Comparison of ENCODE assay signal across 15 cellular contexts in the genomic region with DNA sequence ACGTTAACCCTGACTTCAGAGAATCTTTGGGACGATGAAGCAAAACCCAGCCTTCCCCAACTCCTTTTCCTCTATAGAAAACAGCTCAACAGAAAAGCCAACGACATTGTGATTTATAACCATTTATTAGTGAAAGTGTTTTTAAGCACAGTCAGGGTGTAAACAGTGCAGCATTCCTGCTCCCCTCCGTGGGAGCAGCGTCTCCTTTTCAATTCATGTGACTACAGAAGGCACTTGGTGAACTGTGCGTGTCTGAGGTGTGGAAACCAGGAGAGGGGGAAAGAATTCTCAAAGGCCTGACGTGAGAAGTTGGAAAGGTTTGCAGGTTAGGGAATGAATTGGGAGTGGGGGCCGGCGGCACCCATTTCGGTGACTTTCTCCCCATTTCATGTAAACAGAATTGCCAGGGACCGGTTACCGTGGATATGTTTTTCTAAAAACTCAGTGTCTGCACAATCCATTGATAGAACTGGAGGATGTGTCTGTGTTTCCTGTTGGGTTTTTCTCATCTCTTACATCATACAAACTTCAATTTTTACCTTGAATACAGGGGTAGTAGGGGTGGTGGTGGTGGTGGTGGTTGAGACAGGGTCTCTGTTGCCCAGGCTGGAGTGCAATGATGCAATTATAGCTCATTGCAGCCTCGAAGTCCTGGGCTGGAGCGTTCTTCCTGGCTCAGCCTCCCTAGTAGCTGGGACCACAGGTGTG. TPM values are rescaled to one million over a fixed set of nuclear protein-coding genes. Genes with fewer than 3 reads are reported as not detected.
A peak's percentile ranks its signal among the peaks of the same experiment; 100 is the strongest.
DNase-seq lines count a peak whose midpoint lies in the region; ATAC-seq and TF ChIP-seq lines count a peak whose summit lies in the region.
"Had no signal": no experiment of that assay in that cellular context is flagged by ENCODE, and none has a peak within 500 bp of the region (broad histone marks: within the 10 kb centered on the region; RNA-seq: fewer than 3 reads in every experiment).

No MANE protein-coding gene starts in this region.

- intact Hi-C loops in CD8-positive, alpha-beta T cell (cut with DNase I, micrococcal nuclease): loop anchor here (5.0 to 10.0 kb wide), 4 partner anchors 61 to 628 kb away; a partner anchor contains a TSS

- no peaks in the 10 kb centered on the region for H3K4me1 ChIP-seq in CD8-positive, alpha-beta T cell (ENCODE audit: insufficient read depth, low read length)
- peaks cover 10 to 14% of the 10 kb centered on the region in 2 experiments for H3K4me1 ChIP-seq in neutrophil (ENCODE audit: control insufficient read depth in 1 of 2, insufficient read depth in 1 of 2, low read depth in 1 of 2, low read length in 1 of 2)

- peaks cover 16% of the 10 kb centered on the region for H3K4me1 Mint-ChIP-seq in CD8-positive, alpha-beta T cell (ENCODE audit: low read depth)

- POLR2A ChIA-PET in CD8-positive, alpha-beta T cell (lab: Charles Lee): interaction anchor here (0.8 kb wide), 1 partner anchor 276 kb away, joined by 3 read pairs; no protein-coding TSS in a partner anchor
- POLR2A ChIA-PET in RWPE1 (lab: Yijun Ruan, JAX; ENCODE audit: low non-redundant PET): no interaction called here

- peaks cover 26% of the 10 kb centered on the region for H3K36me3 ChIP-seq in CD8-positive, alpha-beta T cell (ENCODE audit: insufficient read depth, low read length)
- H3K36me3 ChIP-seq in neutrophil: peaks cover 92% of the 10 kb centered on the region

- no peaks in the 10 kb centered on the region for H3K9me3 ChIP-seq in CD8-positive, alpha-beta T cell (ENCODE audit: low read length)
- no peaks in the 10 kb centered on the region for H3K9me3 ChIP-seq in neutrophil

- H3K27me3 ChIP-seq in CD8-positive, alpha-beta T cell (ENCODE audit: insufficient read depth, low read length): no peaks in the 10 kb centered on the region
- H3K27me3 ChIP-seq in neutrophil: no peaks in the 10 kb centered on the region
- H3K27me3 ChIP-seq: dorsolateral prefrontal cortex had no signal

- no peaks in the 10 kb centered on the region for H3K27me3 Mint-ChIP-seq in CD8-positive, alpha-beta T cell (ENCODE audit: low read depth)

- ATAC-seq in CD8-positive, alpha-beta T cell: no peak
- ATAC-seq in GM21717 (IDR thresholded peaks at IDR 0.05; ENCODE audit: unreplicated experiment) (no peak), HG03432 (IDR thresholded peaks at IDR 0.05; ENCODE audit: unreplicated experiment) (no peak)

- peaks cover 68% of the 10 kb centered on the region for H3K36me3 Mint-ChIP-seq in CD8-positive, alpha-beta T cell

- H3K4me3 ChIP-seq in CD8-positive, alpha-beta T cell (ENCODE audit: low read depth, low read length): no peak overlapping the region
- H3K4me3 ChIP-seq in choroid plexus epithelial cell (ENCODE audit: low read depth, low read length) (no peak overlapping the region), neutrophil (ENCODE audit: low read depth in 1 of 2, low read length in 1 of 2) (no peak overlapping the region)
- H3K4me3 ChIP-seq: dorsolateral prefrontal cortex, GM23248 had no signal

- no peak overlapping the region for H3K4me3 Mint-ChIP-seq in CD8-positive, alpha-beta T cell

- CTCF ChIA-PET in CD8-positive, alpha-beta T cell (lab: Charles Lee): interaction anchor here (0.7 to 4.3 kb wide), 10 partner anchors 8 to 275 kb away, joined by 3 to 35 read pairs (median 4); no protein-coding TSS in a partner anchor
- CTCF ChIA-PET in RWPE1 (lab: Yijun Ruan, JAX): interaction anchor here (0.6 to 0.9 kb wide), 3 partner anchors 12 to 78 kb away, joined by 3 to 4 read pairs (median 3); no protein-coding TSS in a partner anchor

- DNase-seq in CD8-positive, alpha-beta T cell: no peak
- DNase-seq in RWPE1 (ENCODE audit: low spot score) (no peak), choroid plexus epithelial cell (ENCODE audit: low read depth) (peak; percentile 25), AML-193 (lab: John Stamatoyannopoulos, UW) (no peak)
- DNase-seq in stimulated activated naive CD4-positive, alpha-beta T cell (lab: John Stamatoyannopoulos, UW): no peak
- DNase-seq: anterior cingulate cortex; dorsolateral prefrontal cortex; NCI-H1694 treated with DMSO at 0.1 percent for 48 hours; NCI-H526 treated with DMSO at 0.1 percent for 48 hours; stimulated activated CD4-positive, alpha-beta T cell treated with anti-CD3 and anti-CD28 coated beads, Interleukin-4, amount 100 ng/mL, for 1 hour; T-helper 9 cell had no signal

- peak overlapping the region; percentile 81 for H3K27ac Mint-ChIP-seq in CD8-positive, alpha-beta T cell

- H3K27ac ChIP-seq in CD8-positive, alpha-beta T cell (ENCODE audit: low read depth, low read length): peak overlapping the region; percentile 8
- H3K27ac ChIP-seq in RWPE1: peak overlapping the region; percentile 38
- H3K27ac ChIP-seq in neutrophil: peak overlapping the region; percentile 32
- H3K27ac ChIP-seq: GM23248 had no signal

- TF ChIP-seq CTCF in CD8-positive, alpha-beta T cell (IDR thresholded peaks at IDR 0.05): no peak
- TF ChIP-seq CTCF in RWPE1 (conservative IDR thresholded peaks at IDR 0.05; ENCODE audit: low read depth) (no peak), choroid plexus epithelial cell (conservative IDR thresholded peaks at IDR 0.05; ENCODE audit: low read depth, low read length) (no peak), neutrophil (IDR thresholded peaks at IDR 0.05) (no peak)

- no peaks in the 10 kb centered on the region for H3K9me3 Mint-ChIP-seq in CD8-positive, alpha-beta T cell

RNA-seq across cellular contexts. Expression of a gene that starts 53.1 kb away (rescaled TPM):
- total RNA-seq in CD8-positive, alpha-beta T cell: 100 to 1,000 TPM; 113 to 119 TPM
